ENCODE assay signal across 14 cellular contexts in genomic region chr3:190319660-190320059, GRCh38. TPM values are rescaled to one million over a fixed set of nuclear protein-coding genes. Genes with fewer than 3 reads are reported as not detected.
DNase-seq lines count a peak whose midpoint lies in the region; FAIRE-seq and TF ChIP-seq lines count a peak whose summit lies in the region.
"Had no signal": no experiment of that assay in that cellular context is flagged by ENCODE, and none has a peak within 500 bp of the region (broad histone marks: within the 10 kb centered on the region; RNA-seq: fewer than 3 reads in every experiment).

No MANE protein-coding gene starts in this region.

- H3K27ac ChIP-seq in astrocyte (ENCODE audit: low read depth, low read length) (no peak overlapping the region), ovary (no peak overlapping the region), uterus (peak overlapping the region; percentile 76 to 83), adrenal gland (peak overlapping the region in 1 of 5 donors; percentile 21)
- no peak overlapping the region for H3K27ac ChIP-seq in effector memory CD4-positive, alpha-beta T cell (ENCODE audit: insufficient read depth, low read length, poor library complexity, severe bottlenecking)
- H3K27ac ChIP-seq: WERI-Rb-1 had no signal

- no peak overlapping the region for H3K9ac ChIP-seq in astrocyte (ENCODE audit: low read length)

- H3K36me3 Mint-ChIP-seq in astrocyte (ENCODE audit: low read depth, unreplicated experiment) = no peaks in the 10 kb centered on the region

- no peak for FAIRE-seq in astrocyte (lab: Jason Lieb, UNC)
- FAIRE-seq: colon, GM12892 had no signal

- CTCF ChIA-PET in HEK293T (lab: Yijun Ruan, JAX) = no interaction called here

- peaks cover 5% of the 10 kb centered on the region for H3K27me3 Mint-ChIP-seq in astrocyte (ENCODE audit: low read depth, unreplicated experiment)

- no peak overlapping the region for H3K4me2 ChIP-seq in astrocyte (ENCODE audit: low read length)

- H3K4me3 ChIP-seq in astrocyte (ENCODE audit: insufficient read depth, low read depth, low read length) (no peak overlapping the region), ovary (peak overlapping the region; percentile 52), uterus (peak overlapping the region; percentile 60 to 63), adrenal gland (peak overlapping the region in 2 of 4 donors; percentile 90 to 96)
- no peak overlapping the region for H3K4me3 ChIP-seq in effector memory CD4-positive, alpha-beta T cell (ENCODE audit: insufficient read depth, low read depth, low read length, poor library complexity, severe bottlenecking)

- peak overlapping the region; percentile 94 for H3K4me3 Mint-ChIP-seq in astrocyte (ENCODE audit: unreplicated experiment)

- no peak for TF ChIP-seq EP300 in ovary (IDR thresholded peaks at IDR 0.05)

- peaks cover 15% of the 10 kb centered on the region for H3K4me1 Mint-ChIP-seq in astrocyte (ENCODE audit: low read depth, unreplicated experiment)

- H3K4me1 ChIP-seq in astrocyte (ENCODE audit: insufficient read depth, low read length) = peaks cover 16% of the 10 kb centered on the region
- H3K4me1 ChIP-seq in ovary (ENCODE audit: insufficient read depth) = peaks cover 5% of the 10 kb centered on the region
- H3K4me1 ChIP-seq in uterus = no peaks in the 10 kb centered on the region
- peaks cover 8 to 22% of the 10 kb centered on the region in 2 donors for H3K4me1 ChIP-seq in adrenal gland (replicated peaks in 1 of 2)
- H3K4me1 ChIP-seq in effector memory CD4-positive, alpha-beta T cell (ENCODE audit: control insufficient read depth, insufficient read depth, low read length, poor library complexity, severe bottlenecking) = peaks cover 5% of the 10 kb centered on the region
- H3K4me1 ChIP-seq: BE2C had no signal

- H3K36me3 ChIP-seq in astrocyte (ENCODE audit: insufficient read depth, low read length) (no peaks in the 10 kb centered on the region), ovary (no peaks in the 10 kb centered on the region), uterus (no peaks in the 10 kb centered on the region), adrenal gland (replicated peaks in 1 of 2) (no peaks in the 10 kb centered on the region)
- H3K36me3 ChIP-seq in effector memory CD4-positive, alpha-beta T cell (ENCODE audit: control insufficient read depth, insufficient read depth, low read length) = no peaks in the 10 kb centered on the region
- H3K36me3 ChIP-seq: BE2C, WERI-Rb-1 had no signal

- TF ChIP-seq POLR2A in ovary (IDR thresholded peaks at IDR 0.05) (no peak), uterus (IDR thresholded peaks at IDR 0.05) (no peak), adrenal gland (IDR thresholded peaks at IDR 0.05) (no peak)

- H3K27me3 ChIP-seq in astrocyte (ENCODE audit: insufficient read depth, low read length) = no peaks in the 10 kb centered on the region
- H3K27me3 ChIP-seq in ovary = no peaks in the 10 kb centered on the region
- H3K27me3 ChIP-seq in uterus = no peaks in the 10 kb centered on the region
- H3K27me3 ChIP-seq in adrenal gland = no peaks in the 10 kb centered on the region
- peaks cover 10% of the 10 kb centered on the region for H3K27me3 ChIP-seq in effector memory CD4-positive, alpha-beta T cell (replicated peaks; ENCODE audit: control insufficient read depth, insufficient read depth, low read length, poor library complexity, severe bottlenecking)

- DNase-seq in stimulated activated naive CD4-positive, alpha-beta T cell treated with Interleukin-2 at 50 U/mL for 16 hours (lab: John Stamatoyannopoulos, UW) = peak; percentile 47
- no peak for DNase-seq in stimulated activated naive CD4-positive, alpha-beta T cell (lab: John Stamatoyannopoulos, UW)
- DNase-seq in astrocyte (ENCODE audit: low read depth) (no peak), ovary (no peak), uterus (no peak), adrenal gland (no peak), HEK293T (ENCODE audit: extremely low spot score) (no peak)
- DNase-seq in effector memory CD4-positive, alpha-beta T cell = no peak
- DNase-seq: BE2C, occipital lobe, substantia nigra, WERI-Rb-1 had no signal

- H3K9me3 ChIP-seq in astrocyte (ENCODE audit: insufficient read depth, low read depth, low read length) = no peaks in the 10 kb centered on the region
- no peaks in the 10 kb centered on the region for H3K9me3 ChIP-seq in ovary
- H3K9me3 ChIP-seq in uterus = no peaks in the 10 kb centered on the region
- no peaks in the 10 kb centered on the region for H3K9me3 ChIP-seq in adrenal gland (replicated peaks in 1 of 3)
- no peaks in the 10 kb centered on the region for H3K9me3 ChIP-seq in effector memory CD4-positive, alpha-beta T cell (ENCODE audit: control insufficient read depth, low read length)
- H3K9me3 ChIP-seq: BE2C had no signal

- POLR2A ChIA-PET in HEK293T (lab: Yijun Ruan, JAX) = no interaction called here

- intact Hi-C loops in ovary (cut with DNase I) (loop anchor here in 1 of 4 donors (5.0 kb wide), 2 partner anchors 97 to 357 kb away; no protein-coding TSS in a partner anchor), uterus (cut with DNase I; ENCODE audit: low total_unique reads) (no loop called here), adrenal gland (cut with DNase I) (loop anchor here (5.0 to 10.0 kb wide), 3 partner anchors 65 to 105 kb away; partner anchors contain the start of gene CLDN16 (in 1 of the 2))

- no peaks in the 10 kb centered on the region for H3K9me3 Mint-ChIP-seq in astrocyte (ENCODE audit: unreplicated experiment)

- no peaks in the 10 kb centered on the region for H3K79me2 ChIP-seq in astrocyte (ENCODE audit: insufficient read depth, low read length)

- WGBS in ovary, 3 donors = 73 to 91% (median 79%) methylated on average over 4 of the region's 4 CpGs
- WGBS in adrenal gland, 4 donors = 45 to 61% (median 51%) methylated on average over 4 of the region's 4 CpGs

- H4K20me1 ChIP-seq in astrocyte (ENCODE audit: insufficient read depth, low read length) = no peaks in the 10 kb centered on the region

- no peak overlapping the region for H2AFZ ChIP-seq in astrocyte (ENCODE audit: low read depth, low read length)

- peak overlapping the region; percentile 15 for H3K27ac Mint-ChIP-seq in astrocyte (ENCODE audit: unreplicated experiment)

- TF ChIP-seq CTCF in astrocyte (IDR thresholded peaks at IDR 0.05; ENCODE audit: insufficient read depth, low read depth, low read length) = no peak
- TF ChIP-seq CTCF in ovary (IDR thresholded peaks at IDR 0.05) = no peak
- TF ChIP-seq CTCF in uterus (IDR thresholded peaks at IDR 0.05) = no peak
- no peak for TF ChIP-seq CTCF in adrenal gland (IDR thresholded peaks at IDR 0.05)

TF ChIP-seq in HEK293T, 16 proteins besides CTCF, POLR2A, EP300 and RAD21:
- TF ChIP-seq FOXM1 (IDR thresholded peaks at IDR 0.05; ENCODE audit: borderline replicate concordance) (no peak), ZNF384 (IDR thresholded peaks at IDR 0.05) (no peak), FOXK2 (IDR thresholded peaks at IDR 0.05) (no peak), ARNT (IDR thresholded peaks at IDR 0.05) (no peak), BHLHE40 (IDR thresholded peaks at IDR 0.05; ENCODE audit: borderline replicate concordance) (no peak), NFRKB (IDR thresholded peaks at IDR 0.05) (no peak), TARDBP (IDR thresholded peaks at IDR 0.05) (no peak), CTBP1 (IDR thresholded peaks at IDR 0.05; ENCODE audit: borderline replicate concordance) (no peak), FOXA1 (IDR thresholded peaks at IDR 0.05) (no peak), LEF1 (IDR thresholded peaks at IDR 0.05; ENCODE audit: borderline replicate concordance) (no peak), L3MBTL2 (conservative IDR thresholded peaks at IDR 0.05) (no peak)
- TF ChIP-seq, protein P1, sequence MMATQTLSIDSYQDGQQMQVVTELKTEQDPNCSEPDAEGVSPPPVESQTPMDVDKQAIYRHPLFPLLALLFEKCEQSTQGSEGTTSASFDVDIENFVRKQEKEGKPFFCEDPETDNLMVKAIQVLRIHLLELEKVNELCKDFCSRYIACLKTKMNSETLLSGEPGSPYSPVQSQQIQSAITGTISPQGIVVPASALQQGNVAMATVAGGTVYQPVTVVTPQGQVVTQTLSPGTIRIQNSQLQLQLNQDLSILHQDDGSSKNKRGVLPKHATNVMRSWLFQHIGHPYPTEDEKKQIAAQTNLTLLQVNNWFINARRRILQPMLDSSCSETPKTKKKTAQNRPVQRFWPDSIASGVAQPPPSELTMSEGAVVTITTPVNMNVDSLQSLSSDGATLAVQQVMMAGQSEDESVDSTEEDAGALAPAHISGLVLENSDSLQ (IDR thresholded peaks at IDR 0.05) = no peak

RNA-seq across cellular contexts. Expression of gene CLDN1, which starts 2.6 kb away (rescaled TPM):
- 34.1 and 35.6 TPM in 2 replicates for total RNA-seq in astrocyte
- total RNA-seq in ovary = 100 to 1,000 TPM in 1 of 7 donors, 10 to 100 TPM in 4, 1 to 10 TPM in 2; 1.8 to 258 (median 13.2) TPM
- 10 to 100 TPM in 1 of 2 donors, 1 to 10 TPM in 1; 9.9 to 21.5 TPM for polyA plus RNA-seq in ovary
- 100 to 1,000 TPM in 1 of 4 donors, 10 to 100 TPM in 3; 15.1 to 200 (median 38.6) TPM for total RNA-seq in uterus
- total RNA-seq in adrenal gland = 100 to 1,000 TPM in 1 of 8 donors, 10 to 100 TPM in 7; 15.6 to 155 (median 76.2) TPM
- polyA plus RNA-seq in adrenal gland = 10 to 100 TPM; 28.2 to 53.4 (median 39.3) TPM

Comparison
In these comparisons a context has a peak if more than half of its experiments do, and no peak if none do; other contexts are left out.
1. H3K27ac ChIP-seq: peak in uterus (2 of 2); none in astrocyte (single experiment), ovary (0 of 2) and effector memory CD4-positive, alpha-beta T cell (single experiment).
2. H3K4me3 ChIP-seq: peak in ovary (single experiment) and uterus (2 of 2); none in astrocyte (single experiment) and effector memory CD4-positive, alpha-beta T cell (single experiment).